Comparison of ENCODE assay signal across 1 cellular context in the genomic region with DNA sequence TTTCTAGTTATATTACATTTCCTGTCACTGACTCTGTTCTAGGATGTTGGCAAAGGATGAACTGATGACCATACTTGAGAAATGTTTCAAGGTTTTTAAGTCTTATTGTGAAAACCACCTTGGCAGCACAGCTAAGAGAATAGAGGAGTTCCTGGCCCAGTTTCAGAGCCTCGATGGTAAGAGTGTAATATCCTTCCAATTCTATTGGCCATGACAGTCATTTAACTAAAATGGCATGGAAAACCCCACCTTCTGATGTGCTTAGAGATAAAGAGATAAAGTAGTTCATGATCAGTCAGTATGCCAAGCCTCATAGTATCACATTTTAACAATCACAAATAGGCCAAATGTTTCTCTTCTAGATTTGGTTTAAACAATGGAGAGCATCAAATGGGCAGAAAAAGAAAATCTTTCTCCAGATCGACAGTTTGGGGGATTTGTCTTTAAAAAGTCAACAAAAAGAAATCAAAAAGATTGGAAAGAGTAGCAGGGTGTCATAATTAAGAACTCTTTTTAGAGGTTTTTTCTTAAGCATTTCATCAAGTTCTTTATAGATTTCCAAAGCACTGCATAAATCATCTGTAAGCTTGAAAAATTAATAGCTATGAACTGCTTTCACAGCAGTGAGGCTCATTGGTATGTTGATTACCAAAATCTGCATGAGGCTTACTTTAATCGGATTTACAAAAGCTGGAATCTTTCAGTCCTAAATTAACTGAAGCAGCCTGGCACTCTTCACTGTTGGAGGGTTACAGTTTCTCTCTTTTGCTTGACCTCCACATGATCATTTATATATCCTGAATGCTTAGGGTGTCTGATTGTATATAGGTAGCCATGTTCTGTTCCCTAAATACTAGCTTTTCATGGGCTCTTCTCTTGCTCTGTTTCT.
TF ChIP-seq lines count a peak whose summit lies in the region.

No MANE protein-coding gene starts in this region.

TF ChIP-seq in GM12878, 131 proteins besides CTCF, POLR2A, EP300 and RAD21:
- no peak for TF ChIP-seq POLR2AphosphoS5 (IDR thresholded peaks at IDR 0.05; ENCODE audit: low read length)
- no peak for TF ChIP-seq BHLHE40 (IDR thresholded peaks at IDR 0.05; ENCODE audit: borderline replicate concordance in 1 of 2, low read depth in 2 of 2, low read length in 1 of 2)
- TF ChIP-seq NR2C2 (IDR thresholded peaks at IDR 0.05; ENCODE audit: borderline replicate concordance, control insufficient read depth, insufficient read length, low read depth) = no peak
- TF ChIP-seq RB1 (IDR thresholded peaks at IDR 0.05; ENCODE audit: borderline replicate concordance) = no peak
- TF ChIP-seq BACH1 (IDR thresholded peaks at IDR 0.05; ENCODE audit: borderline replicate concordance) = no peak
- TF ChIP-seq KLF5 (IDR thresholded peaks at IDR 0.05; ENCODE audit: partially characterized antibody) = no peak
- no peak for TF ChIP-seq CHD1 (IDR thresholded peaks at IDR 0.05; ENCODE audit: low read depth, low read length)
- TF ChIP-seq NFXL1 (IDR thresholded peaks at IDR 0.05; ENCODE audit: borderline replicate concordance) = no peak
- TF ChIP-seq E4F1 (IDR thresholded peaks at IDR 0.05; ENCODE audit: borderline replicate concordance, partially characterized antibody) = no peak
- no peak for TF ChIP-seq IKZF2 (IDR thresholded peaks at IDR 0.05)
- TF ChIP-seq, protein P1, sequence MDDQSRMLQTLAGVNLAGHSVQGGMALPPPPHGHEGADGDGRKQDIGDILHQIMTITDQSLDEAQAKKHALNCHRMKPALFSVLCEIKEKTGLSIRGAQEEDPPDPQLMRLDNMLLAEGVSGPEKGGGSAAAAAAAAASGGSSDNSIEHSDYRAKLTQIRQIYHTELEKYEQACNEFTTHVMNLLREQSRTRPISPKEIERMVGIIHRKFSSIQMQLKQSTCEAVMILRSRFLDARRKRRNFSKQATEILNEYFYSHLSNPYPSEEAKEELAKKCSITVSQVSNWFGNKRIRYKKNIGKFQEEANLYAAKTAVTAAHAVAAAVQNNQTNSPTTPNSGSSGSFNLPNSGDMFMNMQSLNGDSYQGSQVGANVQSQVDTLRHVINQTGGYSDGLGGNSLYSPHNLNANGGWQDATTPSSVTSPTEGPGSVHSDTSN (IDR thresholded peaks at IDR 0.05; ENCODE audit: insufficient replicate concordance, low read depth, low read length) = no peak
- no peak for TF ChIP-seq SP1 (IDR thresholded peaks at IDR 0.05; ENCODE audit: low read depth, low read length)
